In genomic region chr14:74350944-74351323, GRCh38 we compare ENCODE assay signal across 24 cellular contexts. TPM values are rescaled to one million over a fixed set of nuclear protein-coding genes. Genes with fewer than 3 reads are reported as not detected.
DNase-seq lines count a peak whose midpoint lies in the region; ATAC-seq and TF ChIP-seq lines count a peak whose summit lies in the region.
"Had no signal": no experiment of that assay in that cellular context is flagged by ENCODE, and none has a peak within 500 bp of the region (broad histone marks: within the 10 kb centered on the region; RNA-seq: fewer than 3 reads in every experiment).

No MANE protein-coding gene starts in this region.

- 0% methylated on average over 1 of the region's 1 CpG for WGBS in prostate gland

- H3K4me3 Mint-ChIP-seq in Caco-2 (ENCODE audit: unreplicated experiment) (peak overlapping the region; percentile 65), WTC11 (peak overlapping the region; percentile 93), MCF 10A (ENCODE audit: unreplicated experiment) (no peak overlapping the region)
- H3K4me3 Mint-ChIP-seq: CD4-positive, CD25-positive, alpha-beta regulatory T cell; T-cell had no signal

- peak overlapping the region; percentile 87 for H3K9ac ChIP-seq in iPS-18a (ENCODE audit: low read length)

- H3K27me3 Mint-ChIP-seq in Caco-2 (ENCODE audit: insufficient read depth, unreplicated experiment): no peaks in the 10 kb centered on the region
- no peaks in the 10 kb centered on the region for H3K27me3 Mint-ChIP-seq in WTC11 (ENCODE audit: low read depth)
- peaks cover 41% of the 10 kb centered on the region for H3K27me3 Mint-ChIP-seq in MCF 10A (ENCODE audit: insufficient read depth, unreplicated experiment)

- no peak for DNase-seq in Caco-2
- DNase-seq in WTC11 (ENCODE audit: low spot score): no peak
- no peak for DNase-seq in prostate gland (ENCODE audit: low spot score)
- no peak for DNase-seq in NCI-H345 (lab: John Stamatoyannopoulos, UW)
- no peak for DNase-seq in MCF 10A (ENCODE audit: unreplicated experiment)
- DNase-seq: BE2C; CD4-positive, CD25-positive, alpha-beta regulatory T cell; COR-L47; GDM1; Kasumi-1; MM.1S; NCI-H1092; NCI-H187; NCI-H748 treated with DMSO at 0.1 percent for 48 hours; PC-3; SIG-M5; T-cell had no signal

- no peaks in the 10 kb centered on the region for H3K9me3 Mint-ChIP-seq in Caco-2 (ENCODE audit: unreplicated experiment)
- H3K9me3 Mint-ChIP-seq in WTC11: no peaks in the 10 kb centered on the region
- H3K9me3 Mint-ChIP-seq in MCF 10A (ENCODE audit: unreplicated experiment): no peaks in the 10 kb centered on the region
- H3K9me3 Mint-ChIP-seq: CD4-positive, CD25-positive, alpha-beta regulatory T cell; IgD-negative memory B cell; T-cell had no signal

- CTCF ChIA-PET in Caco-2 (lab: Charles Lee): interaction anchor here (1.5 to 1.7 kb wide), 2 partner anchors 10 to 48 kb away, joined by 3 to 8 read pairs; partner anchors contain the start of gene ABCD4
- CTCF ChIA-PET in HEK293 (lab: Yijun Ruan, JAX): interaction anchor here (0.8 to 1.5 kb wide), 2 partner anchors 128 to 485 kb away, joined by 3 to 6 read pairs; no protein-coding TSS in a partner anchor
- CTCF ChIA-PET in WTC11 (lab: Charles Lee): interaction anchor here (1.1 to 1.9 kb wide), 5 partner anchors 9 to 158 kb away, joined by 3 to 6 read pairs (median 5); partner anchors contain the start of gene ABCD4
- CTCF ChIA-PET in MCF 10A (lab: Yijun Ruan, JAX): interaction anchor here (0.7 to 1.6 kb wide), 4 partner anchors 11 to 49 kb away, joined by 4 read pairs; partner anchors contain the start of gene ABCD4

- TF ChIP-seq POLR2A in prostate gland (IDR thresholded peaks at IDR 0.05): no peak

- H3K27ac Mint-ChIP-seq in Caco-2 (ENCODE audit: unreplicated experiment): peak overlapping the region; percentile 84
- H3K27ac Mint-ChIP-seq in WTC11: no peak overlapping the region
- no peak overlapping the region for H3K27ac Mint-ChIP-seq in MCF 10A (ENCODE audit: low read depth, unreplicated experiment)
- H3K27ac Mint-ChIP-seq: CD4-positive, CD25-positive, alpha-beta regulatory T cell; IgD-negative memory B cell; T-cell had no signal

- POLR2A ChIA-PET in Caco-2 (lab: Charles Lee) (interaction anchor here (0.6 kb wide), 1 partner anchor 661 kb away, joined by 4 read pairs; no protein-coding TSS in a partner anchor), HEK293 (lab: Yijun Ruan, JAX) (interaction anchor here (0.8 kb wide), 1 partner anchor 13 kb away, joined by 3 read pairs; no protein-coding TSS in a partner anchor), WTC11 (lab: Charles Lee) (interaction anchor here (0.5 to 2.0 kb wide), 3 partner anchors 25 to 142 kb away, joined by 3 to 9 read pairs (median 5); partner anchors contain the start of genes ISCA2 and NPC2), MCF 10A (lab: Yijun Ruan, JAX) (interaction anchor here (0.5 to 1.2 kb wide), 3 partner anchors 10 to 118 kb away, joined by 3 read pairs; no protein-coding TSS in a partner anchor)

- no peak overlapping the region for H3K4me3 ChIP-seq in Caco-2 (ENCODE audit: low read depth, low read length)
- no peak overlapping the region for H3K4me3 ChIP-seq in HEK293 (ENCODE audit: low read depth, low read length)
- peak overlapping the region; percentile 78 for H3K4me3 ChIP-seq in iPS-18a (ENCODE audit: low read length)
- no peak overlapping the region for H3K4me3 ChIP-seq in prostate gland

- intact Hi-C loops in Caco-2 (cut with micrococcal nuclease; ENCODE audit: unreplicated experiment): no loop called here
- intact Hi-C loops in prostate gland (cut with DNase I): no loop called here
- intact Hi-C loops in MCF 10A (cut with micrococcal nuclease): no loop called here

- H3K4me1 Mint-ChIP-seq in Caco-2 (ENCODE audit: low read depth, unreplicated experiment): peaks cover 33% of the 10 kb centered on the region
- H3K4me1 Mint-ChIP-seq in WTC11: peaks cover 47% of the 10 kb centered on the region
- H3K4me1 Mint-ChIP-seq in MCF 10A (ENCODE audit: insufficient read depth, unreplicated experiment): peaks cover 6% of the 10 kb centered on the region
- H3K4me1 Mint-ChIP-seq: CD4-positive, CD25-positive, alpha-beta regulatory T cell; IgD-negative memory B cell; T-cell had no signal

- H3K27me3 ChIP-seq in Caco-2 (replicated peaks; ENCODE audit: control insufficient read depth, insufficient read depth, low read length): no peaks in the 10 kb centered on the region
- H3K27me3 ChIP-seq in iPS-18a (ENCODE audit: control insufficient read depth, insufficient read depth, low read length): no peaks in the 10 kb centered on the region
- H3K27me3 ChIP-seq in prostate gland (replicated peaks; ENCODE audit: insufficient read depth): no peaks in the 10 kb centered on the region

- no peaks in the 10 kb centered on the region for H3K36me3 Mint-ChIP-seq in Caco-2 (ENCODE audit: insufficient read depth, unreplicated experiment)
- H3K36me3 Mint-ChIP-seq in WTC11: peaks cover 28% of the 10 kb centered on the region
- no peaks in the 10 kb centered on the region for H3K36me3 Mint-ChIP-seq in MCF 10A (ENCODE audit: insufficient read depth, unreplicated experiment)
- H3K36me3 Mint-ChIP-seq: CD4-positive, CD25-positive, alpha-beta regulatory T cell; T-cell had no signal

- H3K9me3 ChIP-seq in Caco-2 (no peaks in the 10 kb centered on the region), HEK293 (ENCODE audit: control insufficient read depth, insufficient read depth, low read depth, low read length) (no peaks in the 10 kb centered on the region), iPS-18a (ENCODE audit: control insufficient read depth, low read depth, low read length) (no peaks in the 10 kb centered on the region), prostate gland (no peaks in the 10 kb centered on the region)
- H3K9me3 ChIP-seq: BE2C had no signal

- no peak for ATAC-seq in WTC11
- ATAC-seq in GM18868 (IDR thresholded peaks at IDR 0.05; ENCODE audit: unreplicated experiment): no peak
- ATAC-seq: PC-3, SK-N-SH treated with all-trans-retinoic acid at 6 μM for 48 hours, T-cell had no signal

- H3K36me3 ChIP-seq in Caco-2 (ENCODE audit: control insufficient read depth, insufficient read depth, low read length): no peaks in the 10 kb centered on the region
- H3K36me3 ChIP-seq in HEK293 (ENCODE audit: control insufficient read depth in 2 of 2, insufficient read depth in 1 of 2, low read length in 2 of 2): no peaks in the 10 kb centered on the region
- H3K36me3 ChIP-seq in iPS-18a (ENCODE audit: control insufficient read depth, low read depth, low read length): peaks cover 7% of the 10 kb centered on the region
- no peaks in the 10 kb centered on the region for H3K36me3 ChIP-seq in prostate gland
- H3K36me3 ChIP-seq: BE2C had no signal

- H3K27ac ChIP-seq in HEK293 (ENCODE audit: extremely low read depth, low read depth, low read length): no peak overlapping the region
- no peak overlapping the region for H3K27ac ChIP-seq in iPS-18a (ENCODE audit: low read length)
- no peak overlapping the region for H3K27ac ChIP-seq in prostate gland
- H3K27ac ChIP-seq: RWPE1 had no signal

- TF ChIP-seq CTCF in Caco-2 (IDR thresholded peaks at IDR 0.05; ENCODE audit: insufficient read depth in 1 of 2, low read depth in 1 of 2, low read length in 1 of 2, severe bottlenecking in 1 of 2, unreplicated experiment in 1 of 2) (no peak), HEK293 (tag by site-specific recombination; IDR thresholded peaks at IDR 0.05) (no peak), WTC11 (IDR thresholded peaks at IDR 0.05) (no peak), prostate gland (IDR thresholded peaks at IDR 0.05) (no peak), MCF 10A (IDR thresholded peaks at IDR 0.05; ENCODE audit: unreplicated experiment) (no peak)

- peaks cover 50% of the 10 kb centered on the region for H3K4me1 ChIP-seq in Caco-2
- peaks cover 5% of the 10 kb centered on the region; the same call in 1 of the 2 replicates for H3K4me1 ChIP-seq in HEK293 (ENCODE audit: control insufficient read depth, insufficient read depth, low read length)
- H3K4me1 ChIP-seq in iPS-18a (ENCODE audit: control insufficient read depth, low read depth, low read length): peaks cover 18% of the 10 kb centered on the region
- no peaks in the 10 kb centered on the region for H3K4me1 ChIP-seq in prostate gland (replicated peaks)
- H3K4me1 ChIP-seq: BE2C had no signal

- no TSS peak for BruUV-seq in Caco-2 (replicated peaks; lab: Mats Ljungman, UMichigan)
- BruUV-seq in MCF 10A (replicated peaks; lab: Mats Ljungman, UMichigan): no TSS peak

TF ChIP-seq in HEK293, 187 proteins besides CTCF, POLR2A, EP300 and RAD21 (continues in another document):
- TF ChIP-seq ZNF747 (tag by site-specific recombination; IDR thresholded peaks at IDR 0.05) (no peak), ZNF169 (tag by site-specific recombination; IDR thresholded peaks at IDR 0.05) (no peak), ZNF2 (tag by site-specific recombination; IDR thresholded peaks at IDR 0.05) (no peak)

TF ChIP-seq in WTC11, 78 proteins besides CTCF, POLR2A, EP300 and RAD21 (continues in another document):
- no peak for TF ChIP-seq ZNF121 (CRISPR knock-in tag; IDR thresholded peaks at IDR 0.05)
- no peak for TF ChIP-seq USF1 (CRISPR knock-in tag; IDR thresholded peaks at IDR 0.05)

RNA-seq across cellular contexts. Expression of gene VRTN, which starts 2.7 kb away (rescaled TPM):
- total RNA-seq in Caco-2 (2022) (1.7 and 1.8 TPM in 2 replicates), WTC11 (2021) (106 to 130 TPM (median 128 TPM) in 3 replicates), prostate gland (under 1 TPM in 1 of 2 donors, not detected in 1; 0.34 TPM), MCF 10A (2022) (not detected in 2 replicates)
- total RNA-seq: CD4-positive, CD25-positive, alpha-beta regulatory T cell; NCI-H460; PC-3 had no signal

RNA-seq across cellular contexts. Expression of gene ABCD4, which starts 48.2 kb away (rescaled TPM):
- total RNA-seq in Caco-2 (2022): 72.8 and 82.1 TPM in 2 replicates
- total RNA-seq in WTC11 (2021): 84.7 to 91.2 TPM (median 90.2 TPM) in 3 replicates
- total RNA-seq in prostate gland: 10 to 100 TPM; 33.4 to 77.3 TPM
- total RNA-seq in MCF 10A (2022): 26.6 and 30.8 TPM in 2 replicates

Comparison
In these comparisons a context has a peak if more than half of its experiments do, and no peak if none do; other contexts are left out.
1. RNA of gene VRTN, which starts 2.7 kb away (total RNA-seq): 106 to 130 TPM in WTC11; 1.7 to 1.8 TPM in Caco-2, 0.34 TPM in prostate gland and not detected in MCF 10A; every median in the first group is over 10 times any median in the second.